In the genomic region with DNA sequence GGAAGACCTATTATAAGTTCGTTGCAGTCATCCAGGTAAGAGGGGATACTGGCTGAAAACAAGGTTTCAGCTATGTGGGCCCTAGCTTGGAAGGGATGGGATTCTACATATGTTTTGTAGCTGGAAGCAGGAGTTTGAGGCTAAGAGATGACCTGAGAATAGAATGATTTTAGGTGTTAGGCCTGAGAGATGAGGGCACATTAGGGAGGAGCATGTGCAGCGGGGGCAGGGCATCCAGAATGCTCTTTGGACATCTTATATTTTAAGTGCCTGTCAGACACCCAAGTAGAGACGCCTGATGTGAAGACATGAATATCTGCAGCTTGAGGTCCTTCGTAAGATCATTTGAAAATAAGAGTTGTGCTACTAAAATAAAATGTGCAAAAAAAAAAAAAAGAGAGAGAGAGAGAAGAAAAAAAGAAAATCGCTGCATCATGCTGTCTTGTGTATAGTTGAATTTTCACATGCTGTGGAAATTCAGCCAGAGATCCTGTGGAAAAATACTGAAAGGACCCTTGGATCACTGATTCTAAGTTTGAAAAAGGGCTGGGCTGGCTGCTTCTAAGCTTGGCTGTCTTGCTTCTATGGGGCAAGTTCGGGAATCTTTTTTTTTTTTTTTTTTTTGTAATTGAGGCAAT, we compare ENCODE assay signal across 12 cellular contexts.
DNase-seq lines count a peak whose midpoint lies in the region; ATAC-seq, FAIRE-seq and TF ChIP-seq lines count a peak whose summit lies in the region.
"Had no signal": no experiment of that assay in that cellular context is flagged by ENCODE, and none has a peak within 500 bp of the region (broad histone marks: within the 10 kb centered on the region; RNA-seq: fewer than 3 reads in every experiment).

No MANE protein-coding gene starts in this region.

- H3K27ac Mint-ChIP-seq in activated naive CD4-positive, alpha-beta T cell treated with anti-CD3 and anti-CD28 coated beads, Interleukin-2, amount 50 U/mL, for 24 hours, result peak overlapping the region; percentile 100
- peak overlapping the region; percentile 50 for H3K27ac Mint-ChIP-seq in activated T-helper 2 cell treated with anti-CD3 and anti-CD28 coated beads, Interferon-gamma antibody, Interleukin-2, Interleukin-4, amounts not matched to agents 10 μg/mL and 5 μg/mL and 100 μg/mL, durations not matched to agents 14 hours and 24 hours and 36 hours

- H3K9me1 ChIP-seq in keratinocyte (ENCODE audit: control insufficient read depth, extremely low read depth, insufficient read depth, low read length), result no peaks in the 10 kb centered on the region

- dilution Hi-C loops in keratinocyte (cut with MboI; ENCODE audit: extremely low pct_ligation_motif_present, low sequenced_read_pairs), result no loop called here

- in situ Hi-C loops in transverse colon (cut with MboI; ENCODE audit: low pct_ligation_motif_present in 1 of 4, low pct_unique_long_range_greater_than_20kb in 1 of 4, low sequenced_read_pairs in 3 of 4), result no loop called here

- no peaks in the 10 kb centered on the region for H3K9me3 Mint-ChIP-seq in activated naive CD4-positive, alpha-beta T cell treated with anti-CD3 and anti-CD28 coated beads, Interleukin-2, amount 50 U/mL, for 24 hours
- peaks cover 13% of the 10 kb centered on the region for H3K9me3 Mint-ChIP-seq in activated T-helper 2 cell treated with anti-CD3 and anti-CD28 coated beads, Interferon-gamma antibody, Interleukin-2, Interleukin-4, amounts not matched to agents 10 μg/mL and 5 μg/mL and 100 μg/mL, durations not matched to agents 14 hours and 24 hours and 36 hours
- H3K9me3 Mint-ChIP-seq: nephron had no signal

- H3K36me3 Mint-ChIP-seq in activated naive CD4-positive, alpha-beta T cell treated with anti-CD3 and anti-CD28 coated beads, Interleukin-2, amount 50 U/mL, for 24 hours, result peaks cover 5% of the 10 kb centered on the region
- H3K36me3 Mint-ChIP-seq in activated T-helper 2 cell treated with anti-CD3 and anti-CD28 coated beads, Interferon-gamma antibody, Interleukin-2, Interleukin-4, amounts not matched to agents 10 μg/mL and 5 μg/mL and 100 μg/mL, durations not matched to agents 14 hours and 24 hours and 36 hours (ENCODE audit: low read depth), result peaks cover 22% of the 10 kb centered on the region

- no peak for FAIRE-seq in keratinocyte (lab: Jason Lieb, UNC)

- no peak for DNase-seq in activated naive CD4-positive, alpha-beta T cell (lab: John Stamatoyannopoulos, UW)
- DNase-seq in activated T-helper 2 cell treated with anti-CD3 and anti-CD28 coated beads, Interferon-gamma antibody, Interleukin-2, Interleukin-4, amounts not matched to agents 10 μg/mL and 5 μg/mL and 100 μg/mL, durations not matched to agents 14 hours and 24 hours and 36 hours (ENCODE audit: low spot score), result no peak
- DNase-seq in keratinocyte (ENCODE audit: low read depth, low spot score), result no peak
- DNase-seq in transverse colon, result no peak
- DNase-seq in sciatic nerve (ENCODE audit: low spot score), result no peak
- DNase-seq in SJCRH30, result no peak
- DNase-seq in putamen (ENCODE audit: low spot score), result no peak
- DNase-seq: activated CD8-positive, alpha-beta memory T cell treated with anti-CD3 and anti-CD28 coated beads, Interleukin-2, amount 50 U/mL, for 4 hours; esophagus squamous epithelium; Karpas-422 had no signal

- H3K9me3 ChIP-seq in keratinocyte (ENCODE audit: control insufficient read depth, low read depth, low read length) (no peaks in the 10 kb centered on the region), transverse colon (no peaks in the 10 kb centered on the region), SJCRH30 (replicated peaks) (no peaks in the 10 kb centered on the region)
- H3K9me3 ChIP-seq: esophagus squamous epithelium had no signal

- H3K4me1 Mint-ChIP-seq in activated naive CD4-positive, alpha-beta T cell treated with anti-CD3 and anti-CD28 coated beads, Interleukin-2, amount 50 U/mL, for 24 hours, result peaks cover 96% of the 10 kb centered on the region
- peaks cover 58% of the 10 kb centered on the region for H3K4me1 Mint-ChIP-seq in activated T-helper 2 cell treated with anti-CD3 and anti-CD28 coated beads, Interferon-gamma antibody, Interleukin-2, Interleukin-4, amounts not matched to agents 10 μg/mL and 5 μg/mL and 100 μg/mL, durations not matched to agents 14 hours and 24 hours and 36 hours (ENCODE audit: low read depth)

- H3K4me3 ChIP-seq in keratinocyte (ENCODE audit: control insufficient read depth in 2 of 3, extremely low read depth in 1 of 3, insufficient read depth in 2 of 3, low read depth in 1 of 3, low read length in 3 of 3) (peak overlapping the region in 1 of 3 experiments; percentile 30), transverse colon (no peak overlapping the region), SJCRH30 (no peak overlapping the region)
- H3K4me3 ChIP-seq: esophagus squamous epithelium had no signal

- H3K36me3 ChIP-seq in keratinocyte (ENCODE audit: control insufficient read depth in 2 of 2, extremely low read depth in 1 of 2, insufficient read depth in 2 of 2, low read length in 2 of 2) (no peaks in the 10 kb centered on the region), transverse colon (no peaks in the 10 kb centered on the region), SJCRH30 (no peaks in the 10 kb centered on the region)
- H3K36me3 ChIP-seq: esophagus squamous epithelium had no signal

- intact Hi-C loops in activated T-helper 2 cell treated with anti-CD3 and anti-CD28 coated beads, Interferon-gamma antibody, Interleukin-2, Interleukin-4, amounts not matched to agents 10 μg/mL and 5 μg/mL and 100 μg/mL, durations not matched to agents 14 hours and 24 hours and 36 hours (cut with micrococcal nuclease), result loop anchor here (10.0 kb wide), 1 partner anchor 153 kb away; no protein-coding TSS in a partner anchor
- intact Hi-C loops in transverse colon (cut with DNase I; ENCODE audit: low total_unique reads), result no loop called here
- intact Hi-C loops in sciatic nerve (cut with DNase I), result no loop called here

- 68 to 80% methylated on average over 3 to 6 of the region's 6 CpGs for WGBS in transverse colon (ENCODE audit: low coverage in 1 of 2), 2 donors

- peak overlapping the region; percentile 92 for H3K4me3 Mint-ChIP-seq in activated naive CD4-positive, alpha-beta T cell treated with anti-CD3 and anti-CD28 coated beads, Interleukin-2, amount 50 U/mL, for 24 hours
- H3K4me3 Mint-ChIP-seq in activated T-helper 2 cell treated with anti-CD3 and anti-CD28 coated beads, Interferon-gamma antibody, Interleukin-2, Interleukin-4, amounts not matched to agents 10 μg/mL and 5 μg/mL and 100 μg/mL, durations not matched to agents 14 hours and 24 hours and 36 hours (ENCODE audit: low read depth), result no peak overlapping the region
- H3K4me3 Mint-ChIP-seq: nephron had no signal

- peak overlapping the region; percentile 89 for H3K27ac ChIP-seq in keratinocyte (ENCODE audit: control insufficient read depth, insufficient read depth, low read length)
- peak overlapping the region in 3 of 4 donors; percentile 30 to 41 (median 37) for H3K27ac ChIP-seq in transverse colon
- H3K27ac ChIP-seq in SJCRH30, result no peak overlapping the region

- no peak for ATAC-seq in sciatic nerve

- TF ChIP-seq POLR2A in transverse colon (IDR thresholded peaks at IDR 0.05), result no peak

- H3K79me2 ChIP-seq in keratinocyte (ENCODE audit: control insufficient read depth, insufficient read depth, low read length), result no peaks in the 10 kb centered on the region

- no peak overlapping the region for H2AFZ ChIP-seq in keratinocyte (ENCODE audit: control insufficient read depth, low read length)

- H3K4me2 ChIP-seq in keratinocyte (ENCODE audit: control insufficient read depth, extremely low read depth, insufficient read depth, low read depth, low read length), result peak overlapping the region; percentile 62

- H3K4me1 ChIP-seq in keratinocyte (ENCODE audit: control insufficient read depth, extremely low read depth, insufficient read depth, low read length), result peaks cover 37% of the 10 kb centered on the region
- peaks cover 0 to 17% (median 11%) of the 10 kb centered on the region in 4 donors for H3K4me1 ChIP-seq in transverse colon
- no peaks in the 10 kb centered on the region for H3K4me1 ChIP-seq in SJCRH30

- no peak for TF ChIP-seq CTCF in keratinocyte (optimal IDR thresholded peaks at IDR 0.05 in 1 of 3, IDR thresholded peaks at IDR 0.05 in 1 of 3, conservative IDR thresholded peaks at IDR 0.05 in 1 of 3; ENCODE audit: extremely low read depth in 1 of 3, insufficient read depth in 2 of 3, low read length in 3 of 3)
- no peak for TF ChIP-seq CTCF in transverse colon (IDR thresholded peaks at IDR 0.05)

- H4K20me1 ChIP-seq in keratinocyte (ENCODE audit: control insufficient read depth, extremely low read depth, insufficient read depth, low read length), result no peaks in the 10 kb centered on the region

- no peak for TF ChIP-seq EP300 in transverse colon (IDR thresholded peaks at IDR 0.05; ENCODE audit: low read depth)

- H3K9ac ChIP-seq in keratinocyte (ENCODE audit: control insufficient read depth, extremely low read depth, insufficient read depth, low read length), result peak overlapping the region; percentile 53

- H3K27me3 Mint-ChIP-seq in activated naive CD4-positive, alpha-beta T cell treated with anti-CD3 and anti-CD28 coated beads, Interleukin-2, amount 50 U/mL, for 24 hours, result no peaks in the 10 kb centered on the region
- H3K27me3 Mint-ChIP-seq in activated T-helper 2 cell treated with anti-CD3 and anti-CD28 coated beads, Interferon-gamma antibody, Interleukin-2, Interleukin-4, amounts not matched to agents 10 μg/mL and 5 μg/mL and 100 μg/mL, durations not matched to agents 14 hours and 24 hours and 36 hours (ENCODE audit: low read depth), result no peaks in the 10 kb centered on the region

- no peaks in the 10 kb centered on the region for H3K27me3 ChIP-seq in keratinocyte (ENCODE audit: control insufficient read depth, extremely low read depth, insufficient read depth, low read length)
- no peaks in the 10 kb centered on the region for H3K27me3 ChIP-seq in transverse colon
- no peaks in the 10 kb centered on the region for H3K27me3 ChIP-seq in SJCRH30
- H3K27me3 ChIP-seq: esophagus squamous epithelium had no signal
